Comparison of ENCODE assay signal across 1 cellular context in genomic region chr13:30398601-30399072, GRCh38.
TF ChIP-seq lines count a peak whose summit lies in the region.

No MANE protein-coding gene starts in this region.

TF ChIP-seq in H1, 55 proteins besides CTCF, POLR2A, EP300 and RAD21:
- TF ChIP-seq ZNF274 (IDR thresholded peaks at IDR 0.05; ENCODE audit: borderline replicate concordance, extremely low read depth, low read length), result no peak
- no peak for TF ChIP-seq FOSL1 (IDR thresholded peaks at IDR 0.05; ENCODE audit: insufficient read depth, low read depth, low read length)
- no peak for TF ChIP-seq CBX5 (IDR thresholded peaks at IDR 0.05; ENCODE audit: low read depth, low read length)
- no peak for TF ChIP-seq NANOG (IDR thresholded peaks at IDR 0.05; ENCODE audit: insufficient read depth, low read depth, low read length, poor library complexity, severe bottlenecking)
- no peak for TF ChIP-seq SIRT6 (IDR thresholded peaks at IDR 0.05; ENCODE audit: low read length)
- TF ChIP-seq SRF (IDR thresholded peaks at IDR 0.05; ENCODE audit: low read depth, low read length), result no peak
- no peak for TF ChIP-seq E2F6 (IDR thresholded peaks at IDR 0.05)
- TF ChIP-seq CEBPB (IDR thresholded peaks at IDR 0.05; ENCODE audit: low read depth, low read length), result no peak
- TF ChIP-seq KDM4A (IDR thresholded peaks at IDR 0.05; ENCODE audit: low read depth, low read length, severe bottlenecking), result no peak
- TF ChIP-seq KDM1A (IDR thresholded peaks at IDR 0.05; ENCODE audit: borderline replicate concordance, low read length), result no peak
- no peak for TF ChIP-seq GTF2F1 (IDR thresholded peaks at IDR 0.05; ENCODE audit: borderline replicate concordance, low read depth, low read length)
TF ChIP-seq in H1: peak in this region for 0.
